8 cellular contexts compared by ENCODE assay signal in the genomic region with DNA sequence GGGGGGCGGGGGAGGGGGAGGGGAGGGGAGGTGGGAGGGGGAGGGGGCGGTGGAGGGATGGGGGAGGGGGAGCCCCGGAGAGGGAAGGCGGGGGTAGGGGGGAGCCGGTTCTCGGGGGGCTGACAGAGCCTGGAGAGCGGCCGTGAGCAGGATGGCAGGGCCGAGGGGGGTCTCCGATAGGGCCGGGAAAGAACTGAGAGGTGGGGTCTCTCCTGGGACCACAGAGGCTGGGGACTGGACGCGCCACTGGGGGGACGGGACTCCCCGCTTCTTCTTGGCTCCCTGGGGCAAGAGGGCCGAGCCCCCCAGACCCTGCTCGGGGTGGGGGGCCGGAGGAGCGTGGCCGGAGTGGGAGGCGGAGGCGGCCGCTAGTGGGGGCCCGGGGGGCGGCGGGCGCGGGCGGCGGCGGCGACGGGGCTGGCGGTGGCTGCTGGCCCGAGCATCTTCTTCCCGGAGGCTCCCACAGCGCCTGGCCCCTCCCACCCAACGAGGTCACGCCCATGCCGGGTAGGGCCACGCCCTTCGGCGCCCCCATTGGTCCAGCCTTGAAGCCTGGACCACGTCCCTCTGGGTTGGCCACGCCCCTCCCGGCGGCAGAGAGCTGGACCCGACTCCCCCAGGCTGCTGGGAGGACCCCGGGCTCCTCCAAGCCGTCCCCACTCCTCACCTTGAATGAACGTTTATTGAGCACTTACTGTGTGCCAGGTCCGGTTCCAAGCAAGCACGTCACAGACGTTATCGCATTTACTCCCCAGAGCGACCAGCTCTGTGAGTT. TPM values are rescaled to one million over a fixed set of nuclear protein-coding genes. Genes with fewer than 3 reads are reported as not detected.
DNase-seq lines count a peak whose midpoint lies in the region; ATAC-seq and TF ChIP-seq lines count a peak whose summit lies in the region.

Gene NOVA2 (minus strand): TSS at position 302 of the 775 bp plus-strand sequence. CDS start 514 bp downstream, outside the sequence.

- H3K9ac ChIP-seq in HUES48 (ENCODE audit: low read depth, low read length): no peak within 1 kb of the TSS

- H3K36me3 Mint-ChIP-seq in CD14-positive monocyte: peaks cover 0 to 13% of the 10 kb centered on the region in 2 donors

- no peaks in the 10 kb centered on the region for H3K9me3 ChIP-seq in HUES48 (ENCODE audit: control insufficient read depth, insufficient read depth, low read length)
- H3K9me3 ChIP-seq in RWPE2 (ENCODE audit: severe bottlenecking): no peaks in the 10 kb centered on the region

- H3K36me3 ChIP-seq in HUES48 (ENCODE audit: control insufficient read depth, insufficient read depth, low read length) (no peaks in the 10 kb centered on the region), RWPE2 (ENCODE audit: low read depth) (no peaks in the 10 kb centered on the region)

- H3K27ac Mint-ChIP-seq in CD14-positive monocyte: peak within 1 kb of the TSS in 3 of 7 donors; percentile 33 to 80 (median 58)

- H3K27ac ChIP-seq in HUES48 (ENCODE audit: low read depth, low read length): no peak within 1 kb of the TSS
- H3K27ac ChIP-seq in RWPE2 (ENCODE audit: poor library complexity, severe bottlenecking): no peak within 1 kb of the TSS

- ATAC-seq in RWPE2 (ENCODE audit: low read depth): peak; percentile 89
- no peak for ATAC-seq in GM18867 (IDR thresholded peaks at IDR 0.05; ENCODE audit: unreplicated experiment)
- ATAC-seq in GM21825 (IDR thresholded peaks at IDR 0.05; ENCODE audit: unreplicated experiment): no peak

- H3K4me3 ChIP-seq in HUES48 (ENCODE audit: low read depth, low read length) (peak within 1 kb of the TSS; percentile 68), RWPE2 (ENCODE audit: severe bottlenecking) (peak within 1 kb of the TSS; percentile 20)

- H3K4me1 ChIP-seq in HUES48 (ENCODE audit: control insufficient read depth, insufficient read depth, low read length) (no peaks in the 10 kb centered on the region), RWPE2 (ENCODE audit: insufficient read depth, poor library complexity, severe bottlenecking) (no peaks in the 10 kb centered on the region)

- H3K27me3 ChIP-seq in HUES48 (ENCODE audit: control insufficient read depth, insufficient read depth, low read length): peaks cover 12% of the 10 kb centered on the region
- peaks cover 25% of the 10 kb centered on the region for H3K27me3 ChIP-seq in RWPE2 (ENCODE audit: insufficient read depth, poor library complexity, severe bottlenecking)

- peak within 1 kb of the TSS; percentile 12 to 80 for H3K4me3 Mint-ChIP-seq in CD14-positive monocyte

- DNase-seq in CD14-positive monocyte (ENCODE audit: low spot score) (no peak), RWPE2 (ENCODE audit: low spot score) (no peak), cerebellar cortex (ENCODE audit: low spot score) (peak; percentile 89), islet precursor cell (peak; percentile 89)
- peak; percentile 39 to 69 for DNase-seq in stimulated activated CD4-positive, alpha-beta T cell treated with anti-CD3 and anti-CD28 coated beads, Interleukin-2, amount 100 ng/mL, for 24 hours

- H3K4me1 Mint-ChIP-seq in CD14-positive monocyte: peaks cover 20% of the 10 kb centered on the region

- peaks cover 2 to 19% (median 15%) of the 10 kb centered on the region in 7 donors for H3K9me3 Mint-ChIP-seq in CD14-positive monocyte

- intact Hi-C loops in CD14-positive monocyte (cut with micrococcal nuclease): no loop called here

- H3K27me3 Mint-ChIP-seq in CD14-positive monocyte (ENCODE audit: low read depth in 3 of 3): peaks cover 57 to 87% (median 68%) of the 10 kb centered on the region in 3 donors

- no peak for TF ChIP-seq CTCF in CD14-positive monocyte (IDR thresholded peaks at IDR 0.05)
- no peak for TF ChIP-seq CTCF in RWPE2 (IDR thresholded peaks at IDR 0.05; ENCODE audit: poor library complexity, severe bottlenecking)

RNA-seq across cellular contexts. Expression of gene NOVA2, which starts in this region (rescaled TPM):
- polyA plus RNA-seq in CD14-positive monocyte: not detected

Comparison
In these comparisons a context has a peak if more than half of its experiments do, and no peak if none do; other contexts are left out.
1. DNase-seq: peak in cerebellar cortex (single experiment), islet precursor cell (single experiment) and stimulated activated CD4-positive, alpha-beta T cell treated with anti-CD3 and anti-CD28 coated beads, Interleukin-2, amount 100 ng/mL, for 24 hours (2 of 2); none in CD14-positive monocyte (single experiment) and RWPE2 (single experiment).